ENCODE assay signal across 17 cellular contexts in the genomic region with DNA sequence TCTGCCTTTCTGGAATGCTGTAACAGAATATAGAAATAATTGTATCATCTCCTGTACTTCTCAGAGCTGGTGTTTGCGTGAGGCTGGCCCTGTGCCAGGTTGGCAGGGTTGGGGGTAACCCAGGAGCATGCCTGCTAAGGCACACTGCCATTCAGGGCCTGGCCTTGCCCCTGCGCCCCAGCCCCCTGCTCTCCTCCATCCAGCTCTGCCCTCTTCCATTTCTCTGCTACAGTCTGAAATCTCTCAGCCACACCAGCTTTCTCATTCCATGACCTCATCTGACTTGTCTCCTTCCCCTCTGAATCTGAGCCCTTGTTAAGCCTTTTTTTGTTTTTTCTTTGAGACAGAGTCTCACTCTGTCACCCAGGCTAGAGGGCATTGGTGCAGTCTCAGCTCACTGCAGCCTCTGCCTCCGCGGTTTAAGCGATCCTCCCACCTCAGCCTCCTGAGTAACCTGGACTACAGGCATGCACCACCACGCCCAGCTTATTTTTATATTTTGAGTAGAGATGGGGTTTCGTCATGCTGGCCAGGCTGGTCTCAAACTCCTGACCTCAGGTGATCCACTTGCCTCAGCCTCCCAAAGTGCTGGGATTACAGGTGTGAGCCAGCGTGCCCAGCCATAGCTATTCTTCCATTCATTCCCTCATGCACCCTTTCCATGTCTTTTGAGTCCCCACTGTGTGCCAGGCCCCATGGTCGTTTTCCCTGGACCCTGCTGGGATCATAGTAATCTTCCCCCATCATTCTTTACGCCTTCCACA.
DNase-seq lines count a peak whose midpoint lies in the region; ATAC-seq, FAIRE-seq and TF ChIP-seq lines count a peak whose summit lies in the region.
"Had no signal": no experiment of that assay in that cellular context is flagged by ENCODE, and none has a peak within 500 bp of the region (broad histone marks: within the 10 kb centered on the region; RNA-seq: fewer than 3 reads in every experiment).

No MANE protein-coding gene starts in this region.

- no peaks in the 10 kb centered on the region for H3K27me3 ChIP-seq in K562 (ENCODE audit: control insufficient read depth in 2 of 2, insufficient read depth in 2 of 2, low read length in 2 of 2)
- no peaks in the 10 kb centered on the region for H3K27me3 ChIP-seq in left lung
- no peaks in the 10 kb centered on the region for H3K27me3 ChIP-seq in uterus
- H3K27me3 ChIP-seq: adrenal gland, upper lobe of left lung had no signal

- H3K4me3 ChIP-seq in K562 (no peak overlapping the region), left lung (no peak overlapping the region), uterus (no peak overlapping the region)
- H3K4me3 ChIP-seq: adrenal gland, upper lobe of left lung had no signal

- no peak overlapping the region for H3K27ac Mint-ChIP-seq in activated CD4-positive, alpha-beta T cell treated with anti-CD3 and anti-CD28 coated beads for 36 hours
- H3K27ac Mint-ChIP-seq: natural killer cell had no signal

- TF ChIP-seq POLR2A in K562 (conservative IDR thresholded peaks at IDR 0.05) (no peak), uterus (IDR thresholded peaks at IDR 0.05) (no peak)

- POLR2A ChIA-PET in activated CD4-positive, alpha-beta T cell treated with anti-CD3 and anti-CD28 coated beads for 36 hours (lab: Charles Lee) = no interaction called here
- POLR2A ChIA-PET in K562 (lab: Yijun Ruan, JAX) = no interaction called here

- no peak for DNase-seq in activated CD4-positive, alpha-beta T cell treated with anti-CD3 and anti-CD28 coated beads for 36 hours
- no peak for DNase-seq in activated CD4-positive, alpha-beta T cell treated with anti-CD3 and anti-CD28 coated beads for 4 hours
- DNase-seq in K562 (ENCODE audit: extremely low read depth in 1 of 4, low spot score in 3 of 4) (no peak), left lung (no peak), medulla oblongata (ENCODE audit: extremely low spot score) (no peak), uterus (no peak)
- no peak for DNase-seq in effector CD4-positive, alpha-beta T cell
- DNase-seq: adrenal gland; natural killer cell; NCI-H1092 treated with DMSO at 0.1 percent for 48 hours; stimulated activated CD4-positive, alpha-beta T cell treated with anti-CD3 and anti-CD28 coated beads, Interleukin-4, amount 100 ng/mL, for 1 hour; upper lobe of left lung had no signal

- no peaks in the 10 kb centered on the region for H3K36me3 Mint-ChIP-seq in activated CD4-positive, alpha-beta T cell treated with anti-CD3 and anti-CD28 coated beads for 36 hours (ENCODE audit: low read depth)
- H3K36me3 Mint-ChIP-seq: natural killer cell had no signal

- H3K9me3 Mint-ChIP-seq in activated CD4-positive, alpha-beta T cell treated with anti-CD3 and anti-CD28 coated beads for 36 hours (ENCODE audit: low read depth) = no peaks in the 10 kb centered on the region
- H3K9me3 Mint-ChIP-seq: natural killer cell had no signal

- TF ChIP-seq RAD21 in K562 (CRISPR knock-in tag; conservative IDR thresholded peaks at IDR 0.05 in 1 of 2, IDR thresholded peaks at IDR 0.05 in 1 of 2) = no peak

- TF ChIP-seq CTCF in K562 (IDR thresholded peaks at IDR 0.05 in 2 of 3, conservative IDR thresholded peaks at IDR 0.05 in 1 of 3; ENCODE audit: insufficient read depth in 2 of 3, low read depth in 1 of 3, low read length in 3 of 3) = no peak
- no peak for TF ChIP-seq CTCF in left lung (IDR thresholded peaks at IDR 0.05)
- no peak for TF ChIP-seq CTCF in uterus (IDR thresholded peaks at IDR 0.05)

- CTCF ChIA-PET in activated CD4-positive, alpha-beta T cell treated with anti-CD3 and anti-CD28 coated beads for 36 hours (lab: Charles Lee) = interaction anchor here (0.8 kb wide), 1 partner anchor 12 kb away, joined by 3 read pairs; no protein-coding TSS in a partner anchor
- CTCF ChIA-PET in K562 (lab: Yijun Ruan, JAX; ENCODE audit: low intra/inter-chr PET ratio) = no interaction called here

- in situ Hi-C loops in K562 (cut with MboI) = no loop called here

- H3K79me2 ChIP-seq in K562 (ENCODE audit: control insufficient read depth, insufficient read depth, low read length) = no peaks in the 10 kb centered on the region; the same call in 2 of the 3 replicates

- no peak overlapping the region for H3K27ac ChIP-seq in K562 (ENCODE audit: extremely low read depth, low read depth, low read length)
- no peak overlapping the region for H3K27ac ChIP-seq in left lung
- no peak overlapping the region for H3K27ac ChIP-seq in uterus
- H3K27ac ChIP-seq: adrenal gland, upper lobe of left lung had no signal

- H3K4me1 ChIP-seq in K562 (replicated peaks in 1 of 2; ENCODE audit: control insufficient read depth in 2 of 2, insufficient read depth in 2 of 2, low read length in 2 of 2) = peaks cover 0 to 4% of the 10 kb centered on the region in 2 experiments; a peak in 2 of 5 replicates
- peaks cover 0 to 17% of the 10 kb centered on the region in 2 donors for H3K4me1 ChIP-seq in left lung
- H3K4me1 ChIP-seq in uterus = no peaks in the 10 kb centered on the region
- H3K4me1 ChIP-seq: adrenal gland, upper lobe of left lung had no signal

- no peaks in the 10 kb centered on the region for H3K27me3 Mint-ChIP-seq in activated CD4-positive, alpha-beta T cell treated with anti-CD3 and anti-CD28 coated beads for 36 hours

- TF ChIP-seq EP300 in K562 (IDR thresholded peaks at IDR 0.05; ENCODE audit: low read length) = no peak

- H3K9ac ChIP-seq in K562 (ENCODE audit: insufficient read depth in 1 of 2, low read depth in 2 of 2, low read length in 2 of 2) = no peak overlapping the region; a peak in 1 of 4 replicates

- H3K36me3 ChIP-seq in K562 (ENCODE audit: control insufficient read depth, insufficient read depth, low read length) (peaks cover 19% of the 10 kb centered on the region; the same call in 2 of the 3 replicates), left lung (peaks cover 0 to 20% of the 10 kb centered on the region in 2 donors), uterus (no peaks in the 10 kb centered on the region)
- H3K36me3 ChIP-seq: adrenal gland had no signal

- ATAC-seq in activated CD4-positive, alpha-beta T cell treated with anti-CD3 and anti-CD28 coated beads for 36 hours = peak; percentile 49
- ATAC-seq in K562 (no peak), left lung (peak; percentile 15), HG03469 (IDR thresholded peaks at IDR 0.05; ENCODE audit: unreplicated experiment) (no peak)
- ATAC-seq: activated CD4-positive, CD25-positive, alpha-beta regulatory T cell treated with anti-CD3 and anti-CD28 coated beads, Interleukin-2, amount 50 U/mL, for 24 hours; natural killer cell; sciatic nerve had no signal

- no peak overlapping the region for H3K4me2 ChIP-seq in K562 (ENCODE audit: insufficient read depth, low read length)

- no TSS peak for BruUV-seq in K562 (replicated peaks; lab: Mats Ljungman, UMichigan)

- no peak overlapping the region for H2AFZ ChIP-seq in K562 (ENCODE audit: low read depth, low read length)

- H3K9me1 ChIP-seq in K562 (ENCODE audit: control insufficient read depth, insufficient read depth, low read length) = no peaks in the 10 kb centered on the region

- peaks cover 1% of the 10 kb centered on the region; the same call in 1 of the 2 replicates for H4K20me1 ChIP-seq in K562 (replicated peaks; ENCODE audit: control insufficient read depth, insufficient read depth, low read length)

- no peak overlapping the region for H3K4me3 Mint-ChIP-seq in activated CD4-positive, alpha-beta T cell treated with anti-CD3 and anti-CD28 coated beads for 36 hours
- H3K4me3 Mint-ChIP-seq: natural killer cell had no signal

- intact Hi-C loops in activated CD4-positive, alpha-beta T cell treated with anti-CD3 and anti-CD28 coated beads for 36 hours (cut with DNase I, micrococcal nuclease) = no loop called here
- intact Hi-C loops in K562 (cut with micrococcal nuclease) = no loop called here
- intact Hi-C loops in left lung (cut with DNase I) = no loop called here
- intact Hi-C loops in uterus (cut with DNase I; ENCODE audit: low total_unique reads) = no loop called here

- H3K9me3 ChIP-seq in K562 (replicated peaks; ENCODE audit: control insufficient read depth, insufficient read depth, low read depth, low read length) (no peaks in the 10 kb centered on the region), left lung (no peaks in the 10 kb centered on the region), uterus (no peaks in the 10 kb centered on the region)
- H3K9me3 ChIP-seq: adrenal gland, upper lobe of left lung had no signal

- H3K4me1 Mint-ChIP-seq in activated CD4-positive, alpha-beta T cell treated with anti-CD3 and anti-CD28 coated beads for 36 hours = peaks cover 9% of the 10 kb centered on the region

- no peak for FAIRE-seq in K562 (lab: Jason Lieb, UNC)
- FAIRE-seq: D721Med, H1 had no signal

- WGBS in K562 (ENCODE audit: insufficient coverage, low coverage, missing lambda C conversion rate) = 81% methylated on average over 10 of the region's 10 CpGs

TF ChIP-seq in K562, 482 proteins besides CTCF, POLR2A, EP300 and RAD21:
- TF ChIP-seq, protein P1, sequence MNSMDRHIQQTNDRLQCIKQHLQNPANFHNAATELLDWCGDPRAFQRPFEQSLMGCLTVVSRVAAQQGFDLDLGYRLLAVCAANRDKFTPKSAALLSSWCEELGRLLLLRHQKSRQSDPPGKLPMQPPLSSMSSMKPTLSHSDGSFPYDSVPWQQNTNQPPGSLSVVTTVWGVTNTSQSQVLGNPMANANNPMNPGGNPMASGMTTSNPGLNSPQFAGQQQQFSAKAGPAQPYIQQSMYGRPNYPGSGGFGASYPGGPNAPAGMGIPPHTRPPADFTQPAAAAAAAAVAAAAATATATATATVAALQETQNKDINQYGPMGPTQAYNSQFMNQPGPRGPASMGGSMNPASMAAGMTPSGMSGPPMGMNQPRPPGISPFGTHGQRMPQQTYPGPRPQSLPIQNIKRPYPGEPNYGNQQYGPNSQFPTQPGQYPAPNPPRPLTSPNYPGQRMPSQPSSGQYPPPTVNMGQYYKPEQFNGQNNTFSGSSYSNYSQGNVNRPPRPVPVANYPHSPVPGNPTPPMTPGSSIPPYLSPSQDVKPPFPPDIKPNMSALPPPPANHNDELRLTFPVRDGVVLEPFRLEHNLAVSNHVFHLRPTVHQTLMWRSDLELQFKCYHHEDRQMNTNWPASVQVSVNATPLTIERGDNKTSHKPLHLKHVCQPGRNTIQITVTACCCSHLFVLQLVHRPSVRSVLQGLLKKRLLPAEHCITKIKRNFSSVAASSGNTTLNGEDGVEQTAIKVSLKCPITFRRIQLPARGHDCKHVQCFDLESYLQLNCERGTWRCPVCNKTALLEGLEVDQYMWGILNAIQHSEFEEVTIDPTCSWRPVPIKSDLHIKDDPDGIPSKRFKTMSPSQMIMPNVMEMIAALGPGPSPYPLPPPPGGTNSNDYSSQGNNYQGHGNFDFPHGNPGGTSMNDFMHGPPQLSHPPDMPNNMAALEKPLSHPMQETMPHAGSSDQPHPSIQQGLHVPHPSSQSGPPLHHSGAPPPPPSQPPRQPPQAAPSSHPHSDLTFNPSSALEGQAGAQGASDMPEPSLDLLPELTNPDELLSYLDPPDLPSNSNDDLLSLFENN (IDR thresholded peaks at IDR 0.05; ENCODE audit: low read depth in 2 of 2, low read length in 2 of 2) = no peak
- TF ChIP-seq NBN (IDR thresholded peaks at IDR 0.05; ENCODE audit: low read depth) (no peak), NFIC (IDR thresholded peaks at IDR 0.05) (peak; percentile 82)
TF ChIP-seq in K562: peak in this region for 1.

Comparison
In these comparisons a context has a peak if more than half of its experiments do, and no peak if none do; other contexts are left out.
1. ATAC-seq: peak in activated CD4-positive, alpha-beta T cell treated with anti-CD3 and anti-CD28 coated beads for 36 hours (single experiment) and left lung (single experiment); none in K562 (single experiment) and HG03469 (single experiment).